23 cellular contexts compared by ENCODE assay signal in the genomic region with DNA sequence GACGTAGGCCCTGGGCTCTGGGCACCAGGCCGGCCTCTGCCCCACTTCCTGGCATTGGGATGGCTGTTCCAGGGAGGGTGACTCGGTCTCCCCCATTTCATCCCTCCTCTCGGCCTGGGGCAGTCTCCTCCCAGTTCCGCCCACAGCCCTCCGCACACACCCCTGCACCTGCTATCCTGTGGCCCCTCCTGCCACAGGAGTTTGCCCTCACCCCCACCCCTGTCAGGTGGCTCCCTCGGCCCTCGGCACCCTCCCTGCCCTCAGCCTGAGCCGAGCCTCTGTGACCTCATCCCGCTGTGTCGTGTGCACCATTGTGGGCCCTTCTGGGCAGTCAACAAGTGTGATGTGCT.
DNase-seq lines count a peak whose midpoint lies in the region; ATAC-seq and TF ChIP-seq lines count a peak whose summit lies in the region.
"Had no signal": no experiment of that assay in that cellular context is flagged by ENCODE, and none has a peak within 500 bp of the region (broad histone marks: within the 10 kb centered on the region; RNA-seq: fewer than 3 reads in every experiment).

No MANE protein-coding gene starts in this region.

- H3K4me1 Mint-ChIP-seq in progenitor cell of endocrine pancreas (ENCODE audit: low read depth): no peaks in the 10 kb centered on the region
- H3K4me1 Mint-ChIP-seq: B cell; CD4-positive, CD25-positive, alpha-beta regulatory T cell had no signal

- H3K27me3 Mint-ChIP-seq in progenitor cell of endocrine pancreas: peaks cover 33% of the 10 kb centered on the region

- no peaks in the 10 kb centered on the region for H3K4me1 ChIP-seq in hepatocyte (ENCODE audit: insufficient read depth)
- H3K4me1 ChIP-seq in aorta (ENCODE audit: control insufficient read depth in 1 of 2, insufficient read depth in 2 of 2, low read length in 2 of 2): no peaks in the 10 kb centered on the region
- H3K4me1 ChIP-seq: A549 had no signal

- no peak overlapping the region for H3K4me3 ChIP-seq in hepatocyte
- no peak overlapping the region for H3K4me3 ChIP-seq in aorta (ENCODE audit: low read length in 2 of 2)
- H3K4me3 ChIP-seq: A549, K562 had no signal

- no peaks in the 10 kb centered on the region for H4K20me1 ChIP-seq in hepatocyte (ENCODE audit: insufficient read depth, poor library complexity, severe bottlenecking)

- H2AFZ ChIP-seq in hepatocyte: no peak overlapping the region

- H3K27ac ChIP-seq in hepatocyte: no peak overlapping the region
- no peak overlapping the region for H3K27ac ChIP-seq in aorta (ENCODE audit: low read depth in 1 of 2, low read length in 2 of 2)
- H3K27ac ChIP-seq: A549, HL-60, SJCRH30 had no signal

- H3K9me2 ChIP-seq in hepatocyte (replicated peaks; ENCODE audit: insufficient read depth): no peaks in the 10 kb centered on the region

- no peaks in the 10 kb centered on the region for H3K9me3 ChIP-seq in hepatocyte (ENCODE audit: low read depth)
- peaks cover 4% of the 10 kb centered on the region for H3K9me3 ChIP-seq in aorta (ENCODE audit: control insufficient read depth, low read length)

- H3K79me2 ChIP-seq in hepatocyte: no peaks in the 10 kb centered on the region

- ATAC-seq in Right ventricle myocardium superior (ENCODE audit: poor library complexity): no peak
- ATAC-seq in left ventricle myocardium superior: no peak
- ATAC-seq in aorta (ENCODE audit: low FRiP score): peak; percentile 13
- no peak for ATAC-seq in GM21526 (IDR thresholded peaks at IDR 0.05; ENCODE audit: low FRiP score, unreplicated experiment)
- no peak for ATAC-seq in HG03342 (IDR thresholded peaks at IDR 0.05; ENCODE audit: unreplicated experiment)
- ATAC-seq: A549, HepG2, K562, Panc1 had no signal

- H3K36me3 Mint-ChIP-seq in progenitor cell of endocrine pancreas (ENCODE audit: insufficient read depth): no peaks in the 10 kb centered on the region
- H3K36me3 Mint-ChIP-seq: CD4-positive, CD25-positive, alpha-beta regulatory T cell had no signal

- H3K27me3 ChIP-seq in hepatocyte (no peaks in the 10 kb centered on the region), aorta (ENCODE audit: control insufficient read depth in 1 of 2, insufficient read depth in 2 of 2, low read length in 1 of 2) (no peaks in the 10 kb centered on the region)

- WGBS in hepatocyte (ENCODE audit: low lambda C conversion rate, missing lambda C conversion rate): 92% methylated on average over 7 of the region's 11 CpGs
- WGBS in aorta, 2 donors: 82 to 87% methylated on average over 11 of the region's 11 CpGs

- H3K27ac Mint-ChIP-seq in progenitor cell of endocrine pancreas: no peak overlapping the region
- H3K27ac Mint-ChIP-seq: B cell; CD4-positive, CD25-positive, alpha-beta regulatory T cell had no signal

- no peak overlapping the region for H3K4me3 Mint-ChIP-seq in progenitor cell of endocrine pancreas (ENCODE audit: low read depth)
- H3K4me3 Mint-ChIP-seq: B cell; CD4-positive, CD25-positive, alpha-beta regulatory T cell had no signal

- intact Hi-C loops in Right ventricle myocardium superior (cut with DNase I): no loop called here
- intact Hi-C loops in left ventricle myocardium superior (cut with micrococcal nuclease): no loop called here
- intact Hi-C loops in posterior vena cava (cut with DNase I): no loop called here
- intact Hi-C loops in aorta (cut with DNase I): no loop called here

- peak; percentile 20 for DNase-seq in Right ventricle myocardium superior
- DNase-seq in left ventricle myocardium superior: no peak
- DNase-seq in hepatocyte (ENCODE audit: low spot score): peak; percentile 1
- peak; percentile 75 for DNase-seq in posterior vena cava (ENCODE audit: low spot score)
- no peak for DNase-seq in aorta
- DNase-seq in progenitor cell of endocrine pancreas (ENCODE audit: low spot score, unreplicated experiment): no peak
- DNase-seq: CD4-positive, CD25-positive, alpha-beta regulatory T cell; MM.1S; NCI-H1092; NCI-H1436; NCI-H187 treated with DMSO at 0.1 percent for 48 hours; NCI-H2107; NCI-H524 treated with DMSO at 0.1 percent for 48 hours; NCI-H82; SJCRH30 had no signal

- H3K36me3 ChIP-seq in hepatocyte (replicated peaks; ENCODE audit: insufficient read depth, low read depth): no peaks in the 10 kb centered on the region
- no peaks in the 10 kb centered on the region for H3K36me3 ChIP-seq in aorta (ENCODE audit: control insufficient read depth in 1 of 2, insufficient read depth in 2 of 2, low read length in 1 of 2)
- H3K36me3 ChIP-seq: SJCRH30 had no signal

- H3K4me2 ChIP-seq in hepatocyte: no peak overlapping the region
- H3K4me2 ChIP-seq: A549 had no signal

- H3K9me3 Mint-ChIP-seq in progenitor cell of endocrine pancreas (ENCODE audit: low read depth): peaks cover 18% of the 10 kb centered on the region

- TF ChIP-seq CTCF in hepatocyte (IDR thresholded peaks at IDR 0.05; ENCODE audit: poor library complexity) (no peak), progenitor cell of endocrine pancreas (IDR thresholded peaks at IDR 0.05; ENCODE audit: unreplicated experiment) (no peak)

Comparison
In these comparisons a context has a peak if more than half of its experiments do, and no peak if none do; other contexts are left out.
1. DNase-seq: peak in Right ventricle myocardium superior (single experiment), hepatocyte (single experiment) and posterior vena cava (single experiment); none in left ventricle myocardium superior (single experiment), aorta (0 of 2) and progenitor cell of endocrine pancreas (single experiment).